In genomic region chr1:111448918-111449702, GRCh38 we compare ENCODE assay signal across 1 cellular context.
A peak's percentile ranks its signal among the peaks of the same experiment; 100 is the strongest.
TF ChIP-seq lines count a peak whose summit lies in the region.

A gene with protein sequence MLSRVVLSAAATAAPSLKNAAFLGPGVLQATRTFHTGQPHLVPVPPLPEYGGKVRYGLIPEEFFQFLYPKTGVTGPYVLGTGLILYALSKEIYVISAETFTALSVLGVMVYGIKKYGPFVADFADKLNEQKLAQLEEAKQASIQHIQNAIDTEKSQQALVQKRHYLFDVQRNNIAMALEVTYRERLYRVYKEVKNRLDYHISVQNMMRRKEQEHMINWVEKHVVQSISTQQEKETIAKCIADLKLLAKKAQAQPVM (plus strand): TSS chr1:111449464. CDS start chr1:111449542, 78 bp downstream.
WDR77 (minus strand) TSS chr1:111449256; CDS start chr1:111449169, 87 bp downstream.

TF ChIP-seq in K562, 482 proteins besides CTCF, POLR2A, EP300 and RAD21 (continued from another document and continues in another):
- TF ChIP-seq, protein P1, sequence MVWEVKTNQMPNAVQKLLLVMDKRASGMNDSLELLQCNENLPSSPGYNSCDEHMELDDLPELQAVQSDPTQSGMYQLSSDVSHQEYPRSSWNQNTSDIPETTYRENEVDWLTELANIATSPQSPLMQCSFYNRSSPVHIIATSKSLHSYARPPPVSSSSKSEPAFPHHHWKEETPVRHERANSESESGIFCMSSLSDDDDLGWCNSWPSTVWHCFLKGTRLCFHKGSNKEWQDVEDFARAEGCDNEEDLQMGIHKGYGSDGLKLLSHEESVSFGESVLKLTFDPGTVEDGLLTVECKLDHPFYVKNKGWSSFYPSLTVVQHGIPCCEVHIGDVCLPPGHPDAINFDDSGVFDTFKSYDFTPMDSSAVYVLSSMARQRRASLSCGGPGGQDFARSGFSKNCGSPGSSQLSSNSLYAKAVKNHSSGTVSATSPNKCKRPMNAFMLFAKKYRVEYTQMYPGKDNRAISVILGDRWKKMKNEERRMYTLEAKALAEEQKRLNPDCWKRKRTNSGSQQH (CRISPR knock-in tag; IDR thresholded peaks at IDR 0.05) = no peak
- no peak for TF ChIP-seq FOXA3 (CRISPR knock-in tag; conservative IDR thresholded peaks at IDR 0.05 in 1 of 2, IDR thresholded peaks at IDR 0.05 in 1 of 2)
- TF ChIP-seq DIDO1 (tag; IDR thresholded peaks at IDR 0.05; ENCODE audit: low read depth) = peak; percentile 80
- TF ChIP-seq CBX5 (IDR thresholded peaks at IDR 0.05; ENCODE audit: borderline replicate concordance, low read depth) = no peak
- TF ChIP-seq SMARCE1 (IDR thresholded peaks at IDR 0.05) = no peak
- TF ChIP-seq ZNF316 (IDR thresholded peaks at IDR 0.05) = no peak
- TF ChIP-seq, protein P2, sequence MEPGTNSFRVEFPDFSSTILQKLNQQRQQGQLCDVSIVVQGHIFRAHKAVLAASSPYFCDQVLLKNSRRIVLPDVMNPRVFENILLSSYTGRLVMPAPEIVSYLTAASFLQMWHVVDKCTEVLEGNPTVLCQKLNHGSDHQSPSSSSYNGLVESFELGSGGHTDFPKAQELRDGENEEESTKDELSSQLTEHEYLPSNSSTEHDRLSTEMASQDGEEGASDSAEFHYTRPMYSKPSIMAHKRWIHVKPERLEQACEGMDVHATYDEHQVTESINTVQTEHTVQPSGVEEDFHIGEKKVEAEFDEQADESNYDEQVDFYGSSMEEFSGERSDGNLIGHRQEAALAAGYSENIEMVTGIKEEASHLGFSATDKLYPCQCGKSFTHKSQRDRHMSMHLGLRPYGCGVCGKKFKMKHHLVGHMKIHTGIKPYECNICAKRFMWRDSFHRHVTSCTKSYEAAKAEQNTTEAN (CRISPR knock-in tag; IDR thresholded peaks at IDR 0.05) = no peak
- no peak for TF ChIP-seq ZNF707 (CRISPR knock-in tag; conservative IDR thresholded peaks at IDR 0.05)
- TF ChIP-seq RBM34 (IDR thresholded peaks at IDR 0.05; ENCODE audit: borderline replicate concordance, insufficient read depth, low read length) = no peak
- no peak for TF ChIP-seq NCOR1 (IDR thresholded peaks at IDR 0.05)
- no peak for TF ChIP-seq ZC3H4 (CRISPR knock-in tag; IDR thresholded peaks at IDR 0.05; ENCODE audit: borderline replicate concordance)
- no peak for TF ChIP-seq CHD4 (IDR thresholded peaks at IDR 0.05; ENCODE audit: insufficient read depth, insufficient replicate concordance, low read depth, low read length, poor library complexity, severe bottlenecking)
- TF ChIP-seq, protein P3, sequence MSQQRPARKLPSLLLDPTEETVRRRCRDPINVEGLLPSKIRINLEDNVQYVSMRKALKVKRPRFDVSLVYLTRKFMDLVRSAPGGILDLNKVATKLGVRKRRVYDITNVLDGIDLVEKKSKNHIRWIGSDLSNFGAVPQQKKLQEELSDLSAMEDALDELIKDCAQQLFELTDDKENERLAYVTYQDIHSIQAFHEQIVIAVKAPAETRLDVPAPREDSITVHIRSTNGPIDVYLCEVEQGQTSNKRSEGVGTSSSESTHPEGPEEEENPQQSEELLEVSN (IDR thresholded peaks at IDR 0.05; ENCODE audit: borderline replicate concordance in 1 of 2, extremely low read depth in 1 of 2, insufficient read depth in 1 of 2, insufficient read length in 1 of 2, low read depth in 1 of 2, low read length in 1 of 2, poor library complexity in 1 of 2, severe bottlenecking in 1 of 2) = peak; percentile 28 to 50
- TF ChIP-seq PTBP1 (IDR thresholded peaks at IDR 0.05; ENCODE audit: low read depth, low read length) = no peak
- TF ChIP-seq ESRRB (CRISPR knock-in tag; IDR thresholded peaks at IDR 0.05; ENCODE audit: borderline replicate concordance) = no peak
- TF ChIP-seq ZSCAN29 (IDR thresholded peaks at IDR 0.05) = no peak
- no peak for TF ChIP-seq SOX6 (IDR thresholded peaks at IDR 0.05)
- TF ChIP-seq SREBF2 (CRISPR knock-in tag; IDR thresholded peaks at IDR 0.05) = no peak
- peak; percentile 72; the same call in 1 of the 2 replicates for TF ChIP-seq ZNF395 (CRISPR knock-in tag; IDR thresholded peaks at IDR 0.05)
- no peak for TF ChIP-seq ZNF436 (CRISPR knock-in tag; IDR thresholded peaks at IDR 0.05)
- TF ChIP-seq ZNF311 (CRISPR knock-in tag; IDR thresholded peaks at IDR 0.05) = no peak
- peak in 1 of 2 experiments; percentile 46; a peak in 2 of 4 replicates for TF ChIP-seq MAZ (CRISPR knock-in tag; conservative IDR thresholded peaks at IDR 0.05 in 1 of 2, IDR thresholded peaks at IDR 0.05 in 1 of 2)
- no peak for TF ChIP-seq ADNP (tag; IDR thresholded peaks at IDR 0.05)
- TF ChIP-seq, protein P4, sequence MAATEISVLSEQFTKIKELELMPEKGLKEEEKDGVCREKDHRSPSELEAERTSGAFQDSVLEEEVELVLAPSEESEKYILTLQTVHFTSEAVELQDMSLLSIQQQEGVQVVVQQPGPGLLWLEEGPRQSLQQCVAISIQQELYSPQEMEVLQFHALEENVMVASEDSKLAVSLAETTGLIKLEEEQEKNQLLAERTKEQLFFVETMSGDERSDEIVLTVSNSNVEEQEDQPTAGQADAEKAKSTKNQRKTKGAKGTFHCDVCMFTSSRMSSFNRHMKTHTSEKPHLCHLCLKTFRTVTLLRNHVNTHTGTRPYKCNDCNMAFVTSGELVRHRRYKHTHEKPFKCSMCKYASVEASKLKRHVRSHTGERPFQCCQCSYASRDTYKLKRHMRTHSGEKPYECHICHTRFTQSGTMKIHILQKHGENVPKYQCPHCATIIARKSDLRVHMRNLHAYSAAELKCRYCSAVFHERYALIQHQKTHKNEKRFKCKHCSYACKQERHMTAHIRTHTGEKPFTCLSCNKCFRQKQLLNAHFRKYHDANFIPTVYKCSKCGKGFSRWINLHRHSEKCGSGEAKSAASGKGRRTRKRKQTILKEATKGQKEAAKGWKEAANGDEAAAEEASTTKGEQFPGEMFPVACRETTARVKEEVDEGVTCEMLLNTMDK (IDR thresholded peaks at IDR 0.05; ENCODE audit: borderline replicate concordance, insufficient read depth, low read depth, low read length, poor library complexity, severe bottlenecking) = no peak
- TF ChIP-seq ZNF766 (CRISPR knock-in tag; conservative IDR thresholded peaks at IDR 0.05) = no peak
- no peak for TF ChIP-seq ZBTB17 (CRISPR knock-in tag; IDR thresholded peaks at IDR 0.05)
- TF ChIP-seq ZNF24 (IDR thresholded peaks at IDR 0.05) = no peak
- peak; percentile 95 for TF ChIP-seq ARHGAP35 (IDR thresholded peaks at IDR 0.05; ENCODE audit: partially characterized antibody)
- TF ChIP-seq NRF1 (conservative IDR thresholded peaks at IDR 0.05 in 1 of 2, IDR thresholded peaks at IDR 0.05 in 1 of 2) = peak; percentile 42 to 48; a peak in 2 of 4 replicates
- no peak for TF ChIP-seq ZNF583 (CRISPR knock-in tag; IDR thresholded peaks at IDR 0.05)
- TF ChIP-seq ZNF277 (CRISPR knock-in tag; IDR thresholded peaks at IDR 0.05; ENCODE audit: borderline replicate concordance) = no peak
- peak; percentile 83 for TF ChIP-seq RBFOX2 (IDR thresholded peaks at IDR 0.05; ENCODE audit: low read depth, low read length)
- no peak for TF ChIP-seq NR1H2 (CRISPR knock-in tag; IDR thresholded peaks at IDR 0.05)
- TF ChIP-seq MBD2 (IDR thresholded peaks at IDR 0.05; ENCODE audit: borderline replicate concordance, low read depth) = peak; percentile 58
- peak; percentile 98 for TF ChIP-seq NFRKB (IDR thresholded peaks at IDR 0.05; ENCODE audit: low read depth)
- TF ChIP-seq TEAD1 (CRISPR knock-in tag; IDR thresholded peaks at IDR 0.05) = peak in 1 of 2 experiments; percentile 37; a peak in 2 of 4 replicates
- TF ChIP-seq ATF7 (IDR thresholded peaks at IDR 0.05) = no peak; the same call in 1 of the 2 replicates
- no peak for TF ChIP-seq HDAC6 (IDR thresholded peaks at IDR 0.05; ENCODE audit: low read depth, low read length)
- no peak for TF ChIP-seq MTF1 (CRISPR knock-in tag; IDR thresholded peaks at IDR 0.05; ENCODE audit: borderline replicate concordance)
- TF ChIP-seq PCBP1 (IDR thresholded peaks at IDR 0.05; ENCODE audit: low read depth, low read length, poor library complexity, severe bottlenecking) = no peak
- no peak for TF ChIP-seq SIRT6 (IDR thresholded peaks at IDR 0.05; ENCODE audit: low read depth, low read length)
- TF ChIP-seq, protein P5, sequence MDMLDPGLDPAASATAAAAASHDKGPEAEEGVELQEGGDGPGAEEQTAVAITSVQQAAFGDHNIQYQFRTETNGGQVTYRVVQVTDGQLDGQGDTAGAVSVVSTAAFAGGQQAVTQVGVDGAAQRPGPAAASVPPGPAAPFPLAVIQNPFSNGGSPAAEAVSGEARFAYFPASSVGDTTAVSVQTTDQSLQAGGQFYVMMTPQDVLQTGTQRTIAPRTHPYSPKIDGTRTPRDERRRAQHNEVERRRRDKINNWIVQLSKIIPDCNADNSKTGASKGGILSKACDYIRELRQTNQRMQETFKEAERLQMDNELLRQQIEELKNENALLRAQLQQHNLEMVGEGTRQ (CRISPR knock-in tag; IDR thresholded peaks at IDR 0.05) = peak; percentile 91
- no peak; the same call in 1 of the 2 replicates for TF ChIP-seq MGA (IDR thresholded peaks at IDR 0.05)
